8 cellular contexts compared by ENCODE assay signal in the genomic region with DNA sequence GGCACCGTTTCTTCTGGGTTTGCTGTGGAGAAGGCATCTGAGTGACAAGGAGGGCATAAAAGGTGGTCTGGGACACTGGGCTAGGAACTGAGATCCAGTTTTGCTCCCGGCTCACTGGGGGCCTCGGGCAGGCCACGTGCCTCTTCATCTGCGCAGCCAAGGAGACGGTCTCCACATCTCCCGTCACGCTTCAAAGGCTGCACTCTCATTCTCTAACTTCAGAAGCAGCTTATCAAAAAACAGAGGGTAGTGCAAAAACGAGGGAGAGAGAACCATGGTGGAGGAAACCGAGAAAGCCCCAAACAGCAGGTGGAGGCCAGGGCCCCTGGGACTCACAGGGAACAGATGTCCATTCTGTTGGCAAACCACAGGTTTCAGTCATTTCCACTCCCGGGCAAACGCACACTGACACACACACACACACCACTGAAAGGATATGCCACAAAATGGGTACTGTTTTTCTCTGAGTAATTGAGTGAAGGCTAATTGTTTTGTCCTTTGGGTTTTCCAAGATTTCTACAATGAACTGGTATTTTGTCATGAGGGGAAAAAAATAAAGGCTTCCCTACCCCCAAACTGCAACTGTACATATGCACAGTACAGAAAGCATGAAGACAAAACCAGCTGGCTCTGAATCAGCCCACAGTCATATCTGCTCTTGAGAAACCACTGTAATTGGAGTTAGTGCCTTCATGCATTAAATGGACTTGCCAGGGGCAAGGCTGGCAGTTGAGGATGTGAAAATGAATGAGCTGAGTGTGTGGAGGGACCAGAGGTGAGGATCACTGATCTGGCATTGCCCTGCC.
DNase-seq lines count a peak whose midpoint lies in the region; ATAC-seq and TF ChIP-seq lines count a peak whose summit lies in the region.

No MANE protein-coding gene starts in this region.

- peaks cover 0 to 5% (median 0%) of the 10 kb centered on the region in 6 donors for H3K36me3 ChIP-seq in spleen

- no peaks in the 10 kb centered on the region for H3K9me3 Mint-ChIP-seq in activated T-helper 2 cell treated with anti-CD3 and anti-CD28 coated beads, Interferon-gamma antibody, Interleukin-2, Interleukin-4, amounts not matched to agents 10 μg/mL and 5 μg/mL and 100 μg/mL, durations not matched to agents 14 hours and 24 hours and 36 hours
- no peaks in the 10 kb centered on the region for H3K9me3 Mint-ChIP-seq in osteocyte (ENCODE audit: unreplicated experiment)

- H3K27ac ChIP-seq in spleen = peak overlapping the region in 4 of 8 donors; percentile 5 to 47 (median 39)

- TF ChIP-seq CTCF in osteocyte (IDR thresholded peaks at IDR 0.05) (no peak), spleen (IDR thresholded peaks at IDR 0.05 in 8 of 11, conservative IDR thresholded peaks at IDR 0.05 in 3 of 11) (no peak)

- intact Hi-C loops in activated T-helper 2 cell treated with anti-CD3 and anti-CD28 coated beads, Interferon-gamma antibody, Interleukin-2, Interleukin-4, amounts not matched to agents 10 μg/mL and 5 μg/mL and 100 μg/mL, durations not matched to agents 14 hours and 24 hours and 36 hours (cut with micrococcal nuclease) = loop anchor here (2.0 to 5.0 kb wide), 4 partner anchors 52 to 402 kb away; a partner anchor contains a TSS
- intact Hi-C loops in spleen (cut with DNase I; ENCODE audit: low total_unique reads) = no loop called here

- peaks cover 2% of the 10 kb centered on the region for H3K27me3 Mint-ChIP-seq in activated T-helper 2 cell treated with anti-CD3 and anti-CD28 coated beads, Interferon-gamma antibody, Interleukin-2, Interleukin-4, amounts not matched to agents 10 μg/mL and 5 μg/mL and 100 μg/mL, durations not matched to agents 14 hours and 24 hours and 36 hours (ENCODE audit: low read depth)
- no peaks in the 10 kb centered on the region for H3K27me3 Mint-ChIP-seq in osteocyte (ENCODE audit: unreplicated experiment)

- H3K4me3 Mint-ChIP-seq in activated T-helper 2 cell treated with anti-CD3 and anti-CD28 coated beads, Interferon-gamma antibody, Interleukin-2, Interleukin-4, amounts not matched to agents 10 μg/mL and 5 μg/mL and 100 μg/mL, durations not matched to agents 14 hours and 24 hours and 36 hours (ENCODE audit: low read depth) = peak overlapping the region; percentile 41
- peak overlapping the region; percentile 32 for H3K4me3 Mint-ChIP-seq in osteocyte (ENCODE audit: unreplicated experiment)

- H3K27me3 ChIP-seq in spleen (replicated peaks in 1 of 7) = no peaks in the 10 kb centered on the region

- WGBS in spleen, 5 donors = 34 to 54% (median 46%) methylated on average over 12 of the region's 12 CpGs

- peaks cover 3 to 65% (median 36%) of the 10 kb centered on the region in 6 donors for H3K4me1 ChIP-seq in spleen

- H3K4me1 Mint-ChIP-seq in activated T-helper 2 cell treated with anti-CD3 and anti-CD28 coated beads, Interferon-gamma antibody, Interleukin-2, Interleukin-4, amounts not matched to agents 10 μg/mL and 5 μg/mL and 100 μg/mL, durations not matched to agents 14 hours and 24 hours and 36 hours (ENCODE audit: low read depth) = peaks cover 35% of the 10 kb centered on the region
- H3K4me1 Mint-ChIP-seq in osteocyte (ENCODE audit: unreplicated experiment) = peaks cover 69% of the 10 kb centered on the region

- peak overlapping the region; percentile 72 for H3K27ac Mint-ChIP-seq in activated T-helper 2 cell treated with anti-CD3 and anti-CD28 coated beads, Interferon-gamma antibody, Interleukin-2, Interleukin-4, amounts not matched to agents 10 μg/mL and 5 μg/mL and 100 μg/mL, durations not matched to agents 14 hours and 24 hours and 36 hours
- peak overlapping the region; percentile 96 for H3K27ac Mint-ChIP-seq in osteocyte (ENCODE audit: unreplicated experiment)

- H3K4me3 ChIP-seq in spleen = no peak overlapping the region

- H3K9me3 ChIP-seq in spleen = no peaks in the 10 kb centered on the region

- peak; percentile 37 for ATAC-seq in HG03565 (IDR thresholded peaks at IDR 0.05; ENCODE audit: unreplicated experiment)
- ATAC-seq in HG03469 (IDR thresholded peaks at IDR 0.05; ENCODE audit: unreplicated experiment) = no peak
- no peak for ATAC-seq in HG03095 (IDR thresholded peaks at IDR 0.05; ENCODE audit: unreplicated experiment)

- DNase-seq in DMS79 treated with DMSO at 0.1 percent for 48 hours (lab: John Stamatoyannopoulos, UW) (peak; percentile 93), osteocyte (ENCODE audit: extremely low spot score, unreplicated experiment) (no peak), spleen (no peak)
- DNase-seq in activated T-helper 2 cell treated with anti-CD3 and anti-CD28 coated beads, Interferon-gamma antibody, Interleukin-2, Interleukin-4, amounts not matched to agents 10 μg/mL and 5 μg/mL and 100 μg/mL, durations not matched to agents 14 hours and 24 hours and 36 hours (ENCODE audit: low spot score) = no peak

- no peaks in the 10 kb centered on the region for H3K36me3 Mint-ChIP-seq in activated T-helper 2 cell treated with anti-CD3 and anti-CD28 coated beads, Interferon-gamma antibody, Interleukin-2, Interleukin-4, amounts not matched to agents 10 μg/mL and 5 μg/mL and 100 μg/mL, durations not matched to agents 14 hours and 24 hours and 36 hours (ENCODE audit: low read depth)
- H3K36me3 Mint-ChIP-seq in osteocyte (ENCODE audit: unreplicated experiment) = peaks cover 12% of the 10 kb centered on the region

- TF ChIP-seq POLR2A in GM19193 (IDR thresholded peaks at IDR 0.05; ENCODE audit: extremely low read depth, insufficient read depth, insufficient read length) (peak; percentile 41), spleen (IDR thresholded peaks at IDR 0.05) (no peak)
